ENCODE assay signal across 1 cellular context in the genomic region with DNA sequence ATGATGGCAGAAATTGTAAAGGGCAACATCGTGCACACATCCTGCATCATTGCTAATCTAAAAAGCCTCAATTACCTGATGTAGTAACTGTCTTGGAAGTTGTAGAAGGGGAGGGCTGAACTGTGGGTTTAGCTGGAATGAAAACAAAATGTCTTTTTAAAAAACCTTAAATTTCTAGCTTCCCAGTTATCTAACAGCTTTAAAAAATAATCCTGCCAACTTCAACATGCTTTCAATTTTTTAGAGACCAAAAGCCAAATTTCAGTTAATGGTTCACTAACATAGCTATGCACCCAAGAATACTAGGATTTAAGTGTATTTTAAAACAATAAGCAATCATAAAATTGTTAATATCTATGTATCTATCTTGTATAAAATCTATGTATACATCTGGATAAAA.
TF ChIP-seq lines count a peak whose summit lies in the region.

No MANE protein-coding gene starts in this region.

TF ChIP-seq in K562, 482 proteins besides CTCF, POLR2A, EP300 and RAD21 (continued from another document):
- TF ChIP-seq GTF3C2 (IDR thresholded peaks at IDR 0.05; ENCODE audit: borderline replicate concordance, extremely low read depth, insufficient read length) = no peak
- TF ChIP-seq POLR2H (tag; IDR thresholded peaks at IDR 0.05; ENCODE audit: low read depth) = 0 out of 2 replicates have a peak, but pooled peaks have one; percentile 42
